ENCODE assay signal across 13 cellular contexts in genomic region chr14:89466460-89466859, GRCh38. TPM values are rescaled to one million over a fixed set of nuclear protein-coding genes. Genes with fewer than 3 reads are reported as not detected.
DNase-seq lines count a peak whose midpoint lies in the region; ATAC-seq and FAIRE-seq lines count a peak whose summit lies in the region.
"Had no signal": no experiment of that assay in that cellular context is flagged by ENCODE, and none has a peak within 500 bp of the region (broad histone marks: within the 10 kb centered on the region; RNA-seq: fewer than 3 reads in every experiment).

No MANE protein-coding gene starts in this region.

- H3K36me3 ChIP-seq in skeletal muscle satellite cell (ENCODE audit: insufficient read depth, low read length) = no peaks in the 10 kb centered on the region

- no peaks in the 10 kb centered on the region for H3K9me3 ChIP-seq in skeletal muscle satellite cell (replicated peaks; ENCODE audit: low read length)

- FAIRE-seq in GM18507 (lab: Jason Lieb, UNC) = peak; percentile 81

- no peaks in the 10 kb centered on the region for H3K27me3 ChIP-seq in skeletal muscle satellite cell (ENCODE audit: control insufficient read depth, insufficient read depth, low read length)

- DNase-seq in GM18507 (ENCODE audit: extremely low spot score, insufficient read length, low read depth) (peak; percentile 46), NCI-H748 (lab: John Stamatoyannopoulos, UW; ENCODE audit: unreplicated experiment) (no peak)
- peak; percentile 67 for DNase-seq in activated CD8-positive, alpha-beta memory T cell treated with anti-CD3 and anti-CD28 coated beads, Interleukin-2, amount 50 U/mL, for 48 hours
- DNase-seq: dermis blood vessel endothelial cell, EL, GOT3, NCI-H1436, T1000 had no signal

- no peak overlapping the region for H3K9ac ChIP-seq in skeletal muscle satellite cell (ENCODE audit: low read depth, low read length)

- no peak overlapping the region for H3K4me3 ChIP-seq in skeletal muscle satellite cell (ENCODE audit: low read length)

- peak overlapping the region; percentile 40 for H3K4me2 ChIP-seq in skeletal muscle satellite cell (ENCODE audit: low read length)

- H3K4me1 ChIP-seq in skeletal muscle satellite cell (ENCODE audit: control insufficient read depth, insufficient read depth, low read length) = peaks cover 14% of the 10 kb centered on the region

- ATAC-seq in HG03439 (IDR thresholded peaks at IDR 0.05; ENCODE audit: unreplicated experiment) = peak; percentile 69
- no peak for ATAC-seq in HG03045 (IDR thresholded peaks at IDR 0.05; ENCODE audit: unreplicated experiment)
- ATAC-seq in GM21529 (IDR thresholded peaks at IDR 0.05; ENCODE audit: unreplicated experiment) = no peak
- no peak for ATAC-seq in HG02678 (IDR thresholded peaks at IDR 0.05; ENCODE audit: unreplicated experiment)

RNA-seq across cellular contexts. Expression of gene FOXN3, which starts 49.4 kb away (rescaled TPM):
- 19.4 and 22.6 TPM in 2 replicates for total RNA-seq in skeletal muscle satellite cell (2012; rRNA removed)
